In the genomic region with DNA sequence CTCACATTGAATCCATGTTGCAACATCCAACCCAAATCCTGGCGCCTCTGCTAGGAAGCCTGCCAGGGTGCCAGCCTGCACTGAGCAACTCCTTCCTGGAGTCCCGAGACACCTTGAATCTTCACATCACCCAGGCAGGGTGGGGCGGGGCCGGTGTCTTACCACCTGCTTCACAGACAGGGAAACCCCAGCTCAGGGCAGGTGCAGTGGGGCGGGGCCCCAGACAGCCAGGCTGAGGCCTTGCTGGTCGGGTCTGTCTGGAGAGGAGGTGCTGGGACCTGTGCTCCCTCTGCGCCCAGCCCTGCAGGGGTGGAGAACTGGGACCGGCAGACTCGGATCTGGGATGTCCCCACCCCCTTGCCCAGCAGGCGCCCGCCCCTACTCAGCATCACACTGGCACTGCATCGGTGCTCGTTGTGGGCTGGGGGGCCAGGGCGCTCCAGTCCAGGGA, we compare ENCODE assay signal across 16 cellular contexts. TPM values are rescaled to one million over a fixed set of nuclear protein-coding genes. Genes with fewer than 3 reads are reported as not detected.
DNase-seq lines count a peak whose midpoint lies in the region; ATAC-seq and TF ChIP-seq lines count a peak whose summit lies in the region.
"Had no signal": no experiment of that assay in that cellular context is flagged by ENCODE, and none has a peak within 500 bp of the region (broad histone marks: within the 10 kb centered on the region; RNA-seq: fewer than 3 reads in every experiment).

No MANE protein-coding gene starts in this region.

- H3K4me1 ChIP-seq in OCI-LY1 (ENCODE audit: insufficient read depth, low read length, severe bottlenecking) (peaks cover 53% of the 10 kb centered on the region), hepatocyte (ENCODE audit: insufficient read depth) (peaks cover 17% of the 10 kb centered on the region), HAP-1 (peaks cover 2% of the 10 kb centered on the region; the same call in 1 of the 2 replicates), SK-N-SH (ENCODE audit: control insufficient read depth in 1 of 2, insufficient read depth in 2 of 2, low read depth in 1 of 2, low read length in 1 of 2) (peaks cover 4 to 19% of the 10 kb centered on the region in 2 experiments; a peak in 1 of 4 replicates)
- H3K4me1 ChIP-seq: body of pancreas had no signal

- no peak overlapping the region for H3K9ac ChIP-seq in OCI-LY1 (ENCODE audit: low read length)
- H3K9ac ChIP-seq in SK-N-SH: no peak overlapping the region

- H4K20me1 ChIP-seq in OCI-LY1 (ENCODE audit: insufficient read depth, low read length): no peaks in the 10 kb centered on the region
- H4K20me1 ChIP-seq in hepatocyte (ENCODE audit: insufficient read depth, poor library complexity, severe bottlenecking): no peaks in the 10 kb centered on the region
- H4K20me1 ChIP-seq in SK-N-SH (ENCODE audit: insufficient read depth): no peaks in the 10 kb centered on the region

- in situ Hi-C loops in HAP-1 (cut with MboI; ENCODE audit: low sequenced_read_pairs): loop anchor here (25.0 kb wide), 1 partner anchor 349 kb away; the partner anchor contains the start of genes CPZ and GPR78

- no peaks in the 10 kb centered on the region for H3K79me2 ChIP-seq in OCI-LY1 (ENCODE audit: insufficient read depth, low read length)
- no peaks in the 10 kb centered on the region for H3K79me2 ChIP-seq in hepatocyte
- no peaks in the 10 kb centered on the region for H3K79me2 ChIP-seq in SK-N-SH (ENCODE audit: insufficient read depth)

- H3K4me3 ChIP-seq in OCI-LY1 (ENCODE audit: low read depth, low read length, poor library complexity, severe bottlenecking) (no peak overlapping the region), hepatocyte (no peak overlapping the region), HAP-1 (no peak overlapping the region), SK-N-SH (ENCODE audit: low read depth in 2 of 2, low read length in 1 of 2) (no peak overlapping the region)
- H3K4me3 ChIP-seq: body of pancreas, heart left ventricle, lung, vagina had no signal

- TF ChIP-seq CTCF in OCI-LY1 (IDR thresholded peaks at IDR 0.05; ENCODE audit: low read length): no peak
- no peak for TF ChIP-seq CTCF in hepatocyte (IDR thresholded peaks at IDR 0.05; ENCODE audit: poor library complexity)
- no peak for TF ChIP-seq CTCF in SK-N-SH (IDR thresholded peaks at IDR 0.05)

- H3K27ac ChIP-seq in OCI-LY1 (ENCODE audit: low read depth, low read length, poor library complexity, severe bottlenecking) (peak overlapping the region; percentile 77), hepatocyte (peak overlapping the region; percentile 89), SK-N-SH (ENCODE audit: low read depth in 2 of 2, low read length in 1 of 2) (no peak overlapping the region)
- H3K27ac ChIP-seq: body of pancreas, heart left ventricle, vagina had no signal

- DNase-seq in 8988T (peak; percentile 90), hepatocyte (ENCODE audit: low spot score) (peak; percentile 78), HAP-1 (ENCODE audit: low spot score in 2 of 2) (no peak), AG08395 (ENCODE audit: low spot score) (no peak), SK-N-SH (no peak)
- DNase-seq: body of pancreas; GDM1; heart left ventricle; NCI-H524 treated with DMSO at 0.1 percent for 48 hours; stimulated activated CD4-positive, alpha-beta T cell treated with anti-CD3 and anti-CD28 coated beads, Interleukin-12 subunit alpha, Interleukin-12 subunit beta, amount 100 ng/mL, for 4 hours had no signal

- H3K27me3 ChIP-seq in OCI-LY1 (ENCODE audit: insufficient read depth, low read length) (no peaks in the 10 kb centered on the region), hepatocyte (no peaks in the 10 kb centered on the region), HAP-1 (ENCODE audit: low read depth) (no peaks in the 10 kb centered on the region), SK-N-SH (ENCODE audit: insufficient read depth) (no peaks in the 10 kb centered on the region)
- H3K27me3 ChIP-seq: body of pancreas, heart left ventricle, vagina had no signal

- H3K9me3 ChIP-seq in OCI-LY1 (ENCODE audit: low read length): no peaks in the 10 kb centered on the region
- H3K9me3 ChIP-seq in hepatocyte (ENCODE audit: low read depth): no peaks in the 10 kb centered on the region
- no peaks in the 10 kb centered on the region for H3K9me3 ChIP-seq in HAP-1
- H3K9me3 ChIP-seq in SK-N-SH: no peaks in the 10 kb centered on the region
- H3K9me3 ChIP-seq: body of pancreas, heart left ventricle, vagina had no signal

- TF ChIP-seq RAD21 in SK-N-SH (IDR thresholded peaks at IDR 0.05; ENCODE audit: low read length): no peak

- H3K9me2 ChIP-seq in OCI-LY1 (ENCODE audit: low read depth, low read length): no peaks in the 10 kb centered on the region
- no peaks in the 10 kb centered on the region for H3K9me2 ChIP-seq in hepatocyte (replicated peaks; ENCODE audit: insufficient read depth)
- no peaks in the 10 kb centered on the region for H3K9me2 ChIP-seq in SK-N-SH

- H3F3A ChIP-seq in OCI-LY1 (ENCODE audit: insufficient read depth, low read length) (no peaks in the 10 kb centered on the region), SK-N-SH (replicated peaks; ENCODE audit: insufficient read depth) (no peaks in the 10 kb centered on the region)

- 72% methylated on average over 14 of the region's 14 CpGs for WGBS in hepatocyte (ENCODE audit: low lambda C conversion rate, missing lambda C conversion rate)
- no CpG with 5 or more reads among the region's 14 CpGs for WGBS in SK-N-SH (ENCODE audit: low lambda C conversion rate)

- H2AFZ ChIP-seq in OCI-LY1 (ENCODE audit: low read length): no peak overlapping the region
- H2AFZ ChIP-seq in hepatocyte: no peak overlapping the region
- H2AFZ ChIP-seq in SK-N-SH (ENCODE audit: low read depth): no peak overlapping the region

- peak; percentile 36 for ATAC-seq in GM18868 (IDR thresholded peaks at IDR 0.05; ENCODE audit: unreplicated experiment)
- ATAC-seq in GM19324 (IDR thresholded peaks at IDR 0.05; ENCODE audit: low FRiP score, unreplicated experiment): no peak
- ATAC-seq: activated T-helper 17 cell treated with anti-CD3 and anti-CD28 coated beads, Interleukin-2, amount 50 U/mL, for 72 hours; body of pancreas; heart left ventricle had no signal

- TF ChIP-seq EP300 in SK-N-SH (IDR thresholded peaks at IDR 0.05; ENCODE audit: borderline replicate concordance in 1 of 2, low read depth in 1 of 2, low read length in 1 of 2): no peak

- POLR2A ChIA-PET in SK-N-SH (lab: Yijun Ruan, JAX): no interaction called here

- H3K36me3 ChIP-seq in OCI-LY1 (ENCODE audit: insufficient read depth, low read length) (peaks cover 95% of the 10 kb centered on the region), hepatocyte (replicated peaks; ENCODE audit: insufficient read depth, low read depth) (no peaks in the 10 kb centered on the region), HAP-1 (replicated peaks) (no peaks in the 10 kb centered on the region), SK-N-SH (replicated peaks in 1 of 2; ENCODE audit: control insufficient read depth in 1 of 2, insufficient read depth in 2 of 2, low read length in 1 of 2) (no peaks in the 10 kb centered on the region)
- H3K36me3 ChIP-seq: vagina had no signal

- H3K4me2 ChIP-seq in OCI-LY1 (ENCODE audit: low read length): no peak overlapping the region; the same call in 1 of the 2 replicates
- peak overlapping the region; percentile 44 for H3K4me2 ChIP-seq in hepatocyte
- no peak overlapping the region for H3K4me2 ChIP-seq in SK-N-SH

- CTCF ChIA-PET in SK-N-SH (lab: Yijun Ruan, JAX): interaction anchor here (0.6 to 5.2 kb wide), 10 partner anchors 9 to 170 kb away, joined by 3 to 45 read pairs (median 5); no protein-coding TSS in a partner anchor

TF ChIP-seq in SK-N-SH, 30 proteins besides CTCF, POLR2A, EP300 and RAD21:
- no peak for TF ChIP-seq NRF1 (IDR thresholded peaks at IDR 0.05; ENCODE audit: low read depth, low read length)
- TF ChIP-seq TCF12 (IDR thresholded peaks at IDR 0.05): no peak
- no peak for TF ChIP-seq TEAD4 (IDR thresholded peaks at IDR 0.05; ENCODE audit: borderline replicate concordance, insufficient read depth)
- TF ChIP-seq RXRA (IDR thresholded peaks at IDR 0.05; ENCODE audit: borderline replicate concordance, low read depth): no peak
- TF ChIP-seq RFX5 (IDR thresholded peaks at IDR 0.05; ENCODE audit: low read length): no peak
TF ChIP-seq in SK-N-SH: peak in this region for 0.

RNA-seq across cellular contexts. Expression of gene HTRA3, which starts 31.5 kb away (rescaled TPM):
- total RNA-seq in hepatocyte: 17.7 and 19.4 TPM in 2 replicates
- 34.9 and 39.4 TPM in 2 replicates for polyA plus RNA-seq in hepatocyte
- polyA plus RNA-seq in SK-N-SH (2012; rRNA removed): 0.05 TPM in 1 of 2 replicates, not detected in the other
- polyA plus RNA-seq in SK-N-SH (2012; cell fraction: cytosol; rRNA removed): 0.01 and 0.03 TPM in 2 replicates
- 0.04 and 0.05 TPM in 2 replicates for polyA plus RNA-seq in SK-N-SH (2012; cell fraction: nucleus; rRNA removed)
- total RNA-seq: activated T-helper 17 cell treated with anti-CD3 and anti-CD28 coated beads, Interleukin-2, amount 50 U/mL, for 72 hours had no signal

RNA-seq across cellular contexts. Expression of gene SH3TC1, which starts 39.0 kb away (rescaled TPM):
- 16.5 and 35.4 TPM in 2 replicates for total RNA-seq in hepatocyte
- polyA plus RNA-seq in hepatocyte (30.3 and 41.2 TPM in 2 replicates), SK-N-SH (2012; rRNA removed) (2.7 and 2.9 TPM in 2 replicates)
- polyA plus RNA-seq in SK-N-SH (2012; cell fraction: cytosol; rRNA removed): 0.54 and 1.2 TPM in 2 replicates
- polyA plus RNA-seq in SK-N-SH (2012; cell fraction: nucleus; rRNA removed): 8.4 and 11.3 TPM in 2 replicates

Comparison
In these comparisons a context has a peak if more than half of its experiments do, and no peak if none do; other contexts are left out.
1. DNase-seq: peak in 8988T (single experiment) and hepatocyte (single experiment); none in HAP-1 (0 of 2), AG08395 (single experiment) and SK-N-SH (single experiment).
2. H3K27ac ChIP-seq: peak in OCI-LY1 (single experiment) and hepatocyte (single experiment); none in SK-N-SH (0 of 2).
3. RNA of gene HTRA3, which starts 31.5 kb away (polyA plus RNA-seq): 34.9 to 39.4 TPM in hepatocyte; 0.01 to 0.05 TPM in SK-N-SH; every median in the first group is over 10 times any median in the second.